1 cellular context compared by ENCODE assay signal in the genomic region with DNA sequence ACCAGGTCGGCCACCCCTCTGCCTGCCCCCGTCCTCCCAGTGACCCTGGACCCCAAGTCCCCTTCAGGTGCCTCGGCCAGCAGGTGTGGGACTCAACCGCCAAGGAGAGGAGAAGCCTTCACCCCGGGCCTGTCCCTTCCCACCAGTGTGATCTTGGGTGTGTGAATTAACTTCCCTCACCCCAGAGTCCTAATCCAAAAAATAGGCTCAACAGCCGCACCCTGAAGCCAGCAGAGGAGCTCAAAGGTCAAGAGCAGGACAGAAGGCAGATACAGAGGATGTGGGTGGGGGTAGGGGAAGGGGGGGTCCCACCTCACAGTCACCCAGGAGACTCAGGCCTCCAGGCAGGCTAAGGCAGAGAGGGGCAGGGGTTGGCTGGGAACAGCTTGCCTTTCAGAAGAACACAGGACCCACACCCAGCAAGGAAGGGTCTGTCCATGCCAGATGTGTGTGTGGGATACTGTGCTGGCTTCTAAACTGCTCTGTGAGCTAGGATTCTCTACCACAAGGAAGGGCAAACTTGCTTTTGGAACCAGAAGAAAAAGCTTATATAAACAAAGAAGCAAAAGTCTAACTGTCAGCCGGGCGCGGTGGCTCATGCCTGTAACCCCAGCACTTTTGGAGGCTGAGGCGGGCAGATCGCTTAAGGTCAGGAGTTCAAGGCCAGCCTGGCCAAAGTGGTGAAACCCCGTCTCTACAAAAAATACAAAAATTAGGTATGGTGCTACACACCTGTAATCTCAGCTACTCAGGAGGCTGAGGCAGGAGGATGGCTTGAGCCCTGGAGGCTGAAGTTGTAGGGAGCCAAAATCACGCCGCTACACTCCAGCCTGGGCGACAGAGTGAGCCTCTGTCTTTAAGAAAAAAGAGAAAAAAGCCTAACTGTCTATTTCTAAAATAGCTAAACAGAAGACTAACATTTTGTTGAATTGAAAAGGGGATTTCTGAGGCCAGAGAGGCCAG.
TF ChIP-seq lines count a peak whose summit lies in the region.

No MANE protein-coding gene starts in this region.

TF ChIP-seq in K562, 482 proteins besides CTCF, POLR2A, EP300 and RAD21 (continued from another document):
- TF ChIP-seq, protein P1, sequence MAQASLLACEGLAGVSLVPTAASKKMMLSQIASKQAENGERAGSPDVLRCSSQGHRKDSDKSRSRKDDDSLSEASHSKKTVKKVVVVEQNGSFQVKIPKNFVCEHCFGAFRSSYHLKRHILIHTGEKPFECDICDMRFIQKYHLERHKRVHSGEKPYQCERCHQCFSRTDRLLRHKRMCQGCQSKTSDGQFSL (CRISPR knock-in tag; IDR thresholded peaks at IDR 0.05) = peak; percentile 33; the same call in 1 of the 2 replicates
- TF ChIP-seq, protein P1 (tag; IDR thresholded peaks at IDR 0.05) = no peak; a peak in 1 of 4 replicates
- TF ChIP-seq, protein P2, sequence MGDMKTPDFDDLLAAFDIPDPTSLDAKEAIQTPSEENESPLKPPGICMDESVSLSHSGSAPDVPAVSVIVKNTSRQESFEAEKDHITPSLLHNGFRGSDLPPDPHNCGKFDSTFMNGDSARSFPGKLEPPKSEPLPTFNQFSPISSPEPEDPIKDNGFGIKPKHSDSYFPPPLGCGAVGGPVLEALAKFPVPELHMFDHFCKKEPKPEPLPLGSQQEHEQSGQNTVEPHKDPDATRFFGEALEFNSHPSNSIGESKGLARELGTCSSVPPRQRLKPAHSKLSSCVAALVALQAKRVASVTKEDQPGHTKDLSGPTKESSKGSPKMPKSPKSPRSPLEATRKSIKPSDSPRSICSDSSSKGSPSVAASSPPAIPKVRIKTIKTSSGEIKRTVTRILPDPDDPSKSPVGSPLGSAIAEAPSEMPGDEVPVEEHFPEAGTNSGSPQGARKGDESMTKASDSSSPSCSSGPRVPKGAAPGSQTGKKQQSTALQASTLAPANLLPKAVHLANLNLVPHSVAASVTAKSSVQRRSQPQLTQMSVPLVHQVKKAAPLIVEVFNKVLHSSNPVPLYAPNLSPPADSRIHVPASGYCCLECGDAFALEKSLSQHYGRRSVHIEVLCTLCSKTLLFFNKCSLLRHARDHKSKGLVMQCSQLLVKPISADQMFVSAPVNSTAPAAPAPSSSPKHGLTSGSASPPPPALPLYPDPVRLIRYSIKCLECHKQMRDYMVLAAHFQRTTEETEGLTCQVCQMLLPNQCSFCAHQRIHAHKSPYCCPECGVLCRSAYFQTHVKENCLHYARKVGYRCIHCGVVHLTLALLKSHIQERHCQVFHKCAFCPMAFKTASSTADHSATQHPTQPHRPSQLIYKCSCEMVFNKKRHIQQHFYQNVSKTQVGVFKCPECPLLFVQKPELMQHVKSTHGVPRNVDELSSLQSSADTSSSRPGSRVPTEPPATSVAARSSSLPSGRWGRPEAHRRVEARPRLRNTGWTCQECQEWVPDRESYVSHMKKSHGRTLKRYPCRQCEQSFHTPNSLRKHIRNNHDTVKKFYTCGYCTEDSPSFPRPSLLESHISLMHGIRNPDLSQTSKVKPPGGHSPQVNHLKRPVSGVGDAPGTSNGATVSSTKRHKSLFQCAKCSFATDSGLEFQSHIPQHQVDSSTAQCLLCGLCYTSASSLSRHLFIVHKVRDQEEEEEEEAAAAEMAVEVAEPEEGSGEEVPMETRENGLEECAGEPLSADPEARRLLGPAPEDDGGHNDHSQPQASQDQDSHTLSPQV (IDR thresholded peaks at IDR 0.05) = peak; percentile 76
- TF ChIP-seq, protein P3, sequence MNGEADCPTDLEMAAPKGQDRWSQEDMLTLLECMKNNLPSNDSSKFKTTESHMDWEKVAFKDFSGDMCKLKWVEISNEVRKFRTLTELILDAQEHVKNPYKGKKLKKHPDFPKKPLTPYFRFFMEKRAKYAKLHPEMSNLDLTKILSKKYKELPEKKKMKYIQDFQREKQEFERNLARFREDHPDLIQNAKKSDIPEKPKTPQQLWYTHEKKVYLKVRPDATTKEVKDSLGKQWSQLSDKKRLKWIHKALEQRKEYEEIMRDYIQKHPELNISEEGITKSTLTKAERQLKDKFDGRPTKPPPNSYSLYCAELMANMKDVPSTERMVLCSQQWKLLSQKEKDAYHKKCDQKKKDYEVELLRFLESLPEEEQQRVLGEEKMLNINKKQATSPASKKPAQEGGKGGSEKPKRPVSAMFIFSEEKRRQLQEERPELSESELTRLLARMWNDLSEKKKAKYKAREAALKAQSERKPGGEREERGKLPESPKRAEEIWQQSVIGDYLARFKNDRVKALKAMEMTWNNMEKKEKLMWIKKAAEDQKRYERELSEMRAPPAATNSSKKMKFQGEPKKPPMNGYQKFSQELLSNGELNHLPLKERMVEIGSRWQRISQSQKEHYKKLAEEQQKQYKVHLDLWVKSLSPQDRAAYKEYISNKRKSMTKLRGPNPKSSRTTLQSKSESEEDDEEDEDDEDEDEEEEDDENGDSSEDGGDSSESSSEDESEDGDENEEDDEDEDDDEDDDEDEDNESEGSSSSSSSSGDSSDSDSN (IDR thresholded peaks at IDR 0.05; ENCODE audit: borderline replicate concordance in 1 of 2, low read depth in 2 of 2, low read length in 2 of 2) = 0 out of 4 replicates have a peak, but pooled peaks of 1 of the 2 experiments have one; percentile 20
- TF ChIP-seq NR2C1 (IDR thresholded peaks at IDR 0.05) = peak; percentile 71; the same call in 1 of the 2 replicates
- 0 out of 2 replicates have a peak, but pooled peaks have one; percentile 30 for TF ChIP-seq NR2C1 (tag; IDR thresholded peaks at IDR 0.05)
- TF ChIP-seq, protein P4, sequence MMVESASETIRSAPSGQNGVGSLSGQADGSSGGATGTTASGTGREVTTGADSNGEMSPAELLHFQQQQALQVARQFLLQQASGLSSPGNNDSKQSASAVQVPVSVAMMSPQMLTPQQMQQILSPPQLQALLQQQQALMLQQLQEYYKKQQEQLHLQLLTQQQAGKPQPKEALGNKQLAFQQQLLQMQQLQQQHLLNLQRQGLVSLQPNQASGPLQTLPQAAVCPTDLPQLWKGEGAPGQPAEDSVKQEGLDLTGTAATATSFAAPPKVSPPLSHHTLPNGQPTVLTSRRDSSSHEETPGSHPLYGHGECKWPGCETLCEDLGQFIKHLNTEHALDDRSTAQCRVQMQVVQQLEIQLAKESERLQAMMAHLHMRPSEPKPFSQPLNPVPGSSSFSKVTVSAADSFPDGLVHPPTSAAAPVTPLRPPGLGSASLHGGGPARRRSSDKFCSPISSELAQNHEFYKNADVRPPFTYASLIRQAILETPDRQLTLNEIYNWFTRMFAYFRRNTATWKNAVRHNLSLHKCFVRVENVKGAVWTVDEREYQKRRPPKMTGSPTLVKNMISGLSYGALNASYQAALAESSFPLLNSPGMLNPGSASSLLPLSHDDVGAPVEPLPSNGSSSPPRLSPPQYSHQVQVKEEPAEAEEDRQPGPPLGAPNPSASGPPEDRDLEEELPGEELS (CRISPR knock-in tag; IDR thresholded peaks at IDR 0.05; ENCODE audit: borderline replicate concordance) = peak; percentile 43; the same call in 1 of the 2 replicates
- TF ChIP-seq, protein P5, sequence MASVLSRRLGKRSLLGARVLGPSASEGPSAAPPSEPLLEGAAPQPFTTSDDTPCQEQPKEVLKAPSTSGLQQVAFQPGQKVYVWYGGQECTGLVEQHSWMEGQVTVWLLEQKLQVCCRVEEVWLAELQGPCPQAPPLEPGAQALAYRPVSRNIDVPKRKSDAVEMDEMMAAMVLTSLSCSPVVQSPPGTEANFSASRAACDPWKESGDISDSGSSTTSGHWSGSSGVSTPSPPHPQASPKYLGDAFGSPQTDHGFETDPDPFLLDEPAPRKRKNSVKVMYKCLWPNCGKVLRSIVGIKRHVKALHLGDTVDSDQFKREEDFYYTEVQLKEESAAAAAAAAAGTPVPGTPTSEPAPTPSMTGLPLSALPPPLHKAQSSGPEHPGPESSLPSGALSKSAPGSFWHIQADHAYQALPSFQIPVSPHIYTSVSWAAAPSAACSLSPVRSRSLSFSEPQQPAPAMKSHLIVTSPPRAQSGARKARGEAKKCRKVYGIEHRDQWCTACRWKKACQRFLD (CRISPR knock-in tag; IDR thresholded peaks at IDR 0.05) = peak; percentile 70
